In the genomic region with DNA sequence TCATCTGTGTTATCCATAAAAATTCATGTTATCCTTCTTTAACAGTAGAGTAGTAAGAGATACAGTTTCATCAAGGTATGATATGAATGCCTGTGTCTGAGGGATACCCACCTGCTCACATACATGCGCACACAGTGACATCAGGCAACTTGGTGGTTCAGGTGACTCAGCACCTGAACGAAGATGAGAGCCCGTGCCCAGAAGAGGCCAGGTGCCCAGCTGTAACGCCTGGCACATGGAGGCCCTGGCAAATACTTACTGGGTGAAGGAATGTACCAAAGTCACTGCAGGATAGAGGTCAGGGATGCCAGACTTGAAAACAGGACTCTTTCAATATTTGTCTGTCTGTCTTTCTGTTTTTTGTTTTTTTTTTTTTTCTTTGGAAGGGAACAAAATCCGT, we compare ENCODE assay signal across 18 cellular contexts.
DNase-seq lines count a peak whose midpoint lies in the region; ATAC-seq, FAIRE-seq and TF ChIP-seq lines count a peak whose summit lies in the region.
"Had no signal": no experiment of that assay in that cellular context is flagged by ENCODE, and none has a peak within 500 bp of the region (broad histone marks: within the 10 kb centered on the region; RNA-seq: fewer than 3 reads in every experiment).

No MANE protein-coding gene starts in this region.

- H3K4me1 ChIP-seq in pancreas = peaks cover 43 to 60% (median 44%) of the 10 kb centered on the region in 3 donors
- H3K4me1 ChIP-seq in gastrocnemius medialis = peaks cover 10 to 26% of the 10 kb centered on the region in 2 donors

- intact Hi-C loops in pancreas (cut with DNase I) = no loop called here
- intact Hi-C loops in gastrocnemius medialis (cut with DNase I; ENCODE audit: low total_unique reads) = no loop called here

- H3K4me1 Mint-ChIP-seq in T-helper 17 cell = peaks cover 20% of the 10 kb centered on the region

- DNase-seq in DMS79 (lab: John Stamatoyannopoulos, UW) = peak; percentile 17
- no peak for DNase-seq in DMS79 treated with DMSO at 0.1 percent for 48 hours (lab: John Stamatoyannopoulos, UW)
- peak; percentile 99 for DNase-seq in DMS53 (lab: John Stamatoyannopoulos, UW)
- DNase-seq in T-helper 17 cell = no peak
- peak in 3 of 6 donors; percentile 58 to 66 (median 65) for DNase-seq in pancreas
- no peak for DNase-seq in gastrocnemius medialis
- no peak for DNase-seq in NCI-H82 treated with DMSO at 0.1 percent for 48 hours (lab: John Stamatoyannopoulos, UW; ENCODE audit: unreplicated experiment)
- DNase-seq: 8988T, C1 segment of cervical spinal cord, DND-41, GF-D8, GM23248, NCI-H1436 treated with DMSO at 0.1 percent for 48 hours, NCI-H2227 treated with DMSO at 0.1 percent for 48 hours, NCI-H69, T-cell had no signal

- no peaks in the 10 kb centered on the region for H3K27me3 Mint-ChIP-seq in T-helper 17 cell
- H3K27me3 Mint-ChIP-seq: T-cell had no signal

- in situ Hi-C loops in gastrocnemius medialis (cut with MboI; ENCODE audit: low sequenced_read_pairs in 4 of 4) = no loop called here

- H3K4me3 Mint-ChIP-seq in T-helper 17 cell = no peak overlapping the region
- H3K4me3 Mint-ChIP-seq: T-cell had no signal

- H3K36me3 Mint-ChIP-seq in T-helper 17 cell (ENCODE audit: low read depth) = peaks cover 9% of the 10 kb centered on the region

- FAIRE-seq in pancreas (lab: Jason Lieb, UNC) = no peak

- no peak for TF ChIP-seq POLR2A in gastrocnemius medialis (IDR thresholded peaks at IDR 0.05)

- H3K9me3 ChIP-seq in T-helper 17 cell (ENCODE audit: control insufficient read depth, low read length, poor library complexity, severe bottlenecking) (no peaks in the 10 kb centered on the region), pancreas (no peaks in the 10 kb centered on the region), gastrocnemius medialis (no peaks in the 10 kb centered on the region)

- H3K27me3 ChIP-seq in pancreas (no peaks in the 10 kb centered on the region), gastrocnemius medialis (no peaks in the 10 kb centered on the region)

- H3K36me3 ChIP-seq in pancreas = no peaks in the 10 kb centered on the region
- no peaks in the 10 kb centered on the region for H3K36me3 ChIP-seq in gastrocnemius medialis

- peak overlapping the region in 3 of 4 donors; percentile 59 to 84 (median 77) for H3K27ac ChIP-seq in pancreas
- no peak overlapping the region for H3K27ac ChIP-seq in gastrocnemius medialis
- H3K27ac ChIP-seq: GM23248 had no signal

- H3K27ac Mint-ChIP-seq in T-helper 17 cell = peak overlapping the region; percentile 37
- H3K27ac Mint-ChIP-seq: T-cell had no signal

- 43 to 47% methylated on average over 5 of the region's 5 CpGs for WGBS in pancreas, 2 donors

- H3K4me3 ChIP-seq in pancreas (no peak overlapping the region), gastrocnemius medialis (no peak overlapping the region)
- H3K4me3 ChIP-seq: GM23248 had no signal

- no peak for ATAC-seq in T-helper 17 cell
- ATAC-seq in pancreas = peak; percentile 10 to 44 (median 22)
- ATAC-seq in HG02588 (IDR thresholded peaks at IDR 0.05; ENCODE audit: unreplicated experiment) = no peak
- ATAC-seq in gastrocnemius medialis = no peak
- ATAC-seq: HCT116, T-cell had no signal

- TF ChIP-seq CTCF in pancreas (IDR thresholded peaks at IDR 0.05) (no peak), gastrocnemius medialis (IDR thresholded peaks at IDR 0.05 in 4 of 5, conservative IDR thresholded peaks at IDR 0.05 in 1 of 5) (no peak)

Comparison
In these comparisons a context has a peak if more than half of its experiments do, and no peak if none do; other contexts are left out.
1. DNase-seq: peak in DMS79 (single experiment) and DMS53 (single experiment); none in DMS79 treated with DMSO at 0.1 percent for 48 hours (single experiment), T-helper 17 cell (0 of 3), gastrocnemius medialis (0 of 2) and NCI-H82 treated with DMSO at 0.1 percent for 48 hours (single experiment).
2. ATAC-seq: peak in pancreas (4 of 4); none in T-helper 17 cell (single experiment), HG02588 (single experiment) and gastrocnemius medialis (0 of 2).
3. H3K27ac ChIP-seq: peak in pancreas (3 of 4); none in gastrocnemius medialis (0 of 4).